ENCODE assay signal across 23 cellular contexts in the genomic region with DNA sequence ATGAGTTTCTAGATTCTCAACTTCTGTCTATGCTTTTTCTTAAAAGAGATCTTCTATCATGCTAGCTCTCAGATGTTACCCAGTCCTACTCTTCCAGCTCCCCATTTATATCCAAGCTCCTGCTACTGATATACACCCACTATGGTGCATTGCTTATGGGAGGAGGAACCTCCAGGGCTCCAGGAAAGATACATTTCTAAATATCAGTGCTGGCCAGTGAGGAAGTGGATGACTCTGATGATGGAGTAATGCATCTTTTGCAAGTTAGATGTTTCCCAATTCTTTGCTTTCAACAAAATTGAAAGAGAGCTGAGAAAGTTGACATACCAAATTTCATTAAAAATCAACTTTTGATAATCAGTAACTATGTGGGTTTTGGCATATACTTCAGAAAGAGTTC.
A peak's percentile ranks its signal among the peaks of the same experiment; 100 is the strongest.
DNase-seq lines count a peak whose midpoint lies in the region; ATAC-seq and TF ChIP-seq lines count a peak whose summit lies in the region.
"Had no signal": no experiment of that assay in that cellular context is flagged by ENCODE, and none has a peak within 500 bp of the region (broad histone marks: within the 10 kb centered on the region; RNA-seq: fewer than 3 reads in every experiment).

No MANE protein-coding gene starts in this region.

- peaks cover 26% of the 10 kb centered on the region for H3K4me1 Mint-ChIP-seq in CD14-positive monocyte
- peaks cover 0 to 18% (median 5%) of the 10 kb centered on the region in 7 donors for H3K4me1 Mint-ChIP-seq in naive thymus-derived CD4-positive, alpha-beta T cell
- H3K4me1 Mint-ChIP-seq: activated T-helper 17 cell treated with anti-CD3 and anti-CD28 coated beads, Interleukin-2, amount 50 U/mL, for 72 hours; T-helper 17 cell had no signal

- intact Hi-C loops in CD14-positive monocyte (cut with micrococcal nuclease) = loop anchor here in 1 of 2 donors (10.0 kb wide), 1 partner anchor 51 kb away; no protein-coding TSS in a partner anchor
- intact Hi-C loops in naive thymus-derived CD4-positive, alpha-beta T cell (cut with micrococcal nuclease) = no loop called here
- intact Hi-C loops in A673 (cut with micrococcal nuclease; ENCODE audit: unreplicated experiment) = no loop called here

- H3K27me3 Mint-ChIP-seq in CD14-positive monocyte (ENCODE audit: low read depth in 3 of 3) = no peaks in the 10 kb centered on the region
- no peaks in the 10 kb centered on the region for H3K27me3 Mint-ChIP-seq in naive thymus-derived CD4-positive, alpha-beta T cell
- H3K27me3 Mint-ChIP-seq: activated T-helper 17 cell treated with anti-CD3 and anti-CD28 coated beads, Interleukin-2, amount 50 U/mL, for 72 hours; CD4-positive, CD25-positive, alpha-beta regulatory T cell; T-helper 17 cell; type B pancreatic cell had no signal

- H3K9me3 Mint-ChIP-seq in CD14-positive monocyte = peaks cover 18 to 75% (median 55%) of the 10 kb centered on the region in 7 donors
- peaks cover 0 to 47% (median 16%) of the 10 kb centered on the region in 11 donors for H3K9me3 Mint-ChIP-seq in naive thymus-derived CD4-positive, alpha-beta T cell

- H3K27ac ChIP-seq in naive thymus-derived CD4-positive, alpha-beta T cell (ENCODE audit: low read depth, low read length) = no peak overlapping the region
- H3K27ac ChIP-seq in A673 (ENCODE audit: low read depth, low read length, poor library complexity, severe bottlenecking) = no peak overlapping the region
- H3K27ac ChIP-seq: ascending aorta, PC-9, right atrium auricular region, SJSA1, VCaP had no signal

- CTCF ChIA-PET in naive thymus-derived CD4-positive, alpha-beta T cell (lab: Charles Lee) = interaction anchor here (0.8 kb wide), 1 partner anchor 129 kb away, joined by 5 read pairs; no protein-coding TSS in a partner anchor
- CTCF ChIA-PET in A673 (lab: Charles Lee) = no interaction called here

- peaks cover 17 to 26% of the 10 kb centered on the region in 2 donors for H3K36me3 Mint-ChIP-seq in CD14-positive monocyte
- H3K36me3 Mint-ChIP-seq in naive thymus-derived CD4-positive, alpha-beta T cell = peaks cover 3 to 29% (median 11%) of the 10 kb centered on the region in 5 donors

- peak; percentile 66 for ATAC-seq in naive thymus-derived CD4-positive, alpha-beta T cell
- ATAC-seq in HG03521 (IDR thresholded peaks at IDR 0.05; ENCODE audit: unreplicated experiment) (no peak), HG03469 (IDR thresholded peaks at IDR 0.05; ENCODE audit: unreplicated experiment) (no peak)
- ATAC-seq: activated T-helper 17 cell treated with anti-CD3 and anti-CD28 coated beads, Interleukin-2, amount 50 U/mL, for 72 hours; T-helper 17 cell had no signal

- no peak overlapping the region for H3K4me3 ChIP-seq in naive thymus-derived CD4-positive, alpha-beta T cell (ENCODE audit: low read length)
- no peak overlapping the region for H3K4me3 ChIP-seq in A673 (ENCODE audit: low read depth, low read length, poor library complexity, severe bottlenecking)
- H3K4me3 ChIP-seq: ascending aorta, MG63, PC-9, right atrium auricular region, SJSA1 had no signal

- no peaks in the 10 kb centered on the region for H3K36me3 ChIP-seq in naive thymus-derived CD4-positive, alpha-beta T cell (ENCODE audit: control insufficient read depth in 2 of 3, insufficient read depth in 3 of 3, low read length in 3 of 3)
- no peaks in the 10 kb centered on the region for H3K36me3 ChIP-seq in A673 (ENCODE audit: insufficient read depth, low read length, poor library complexity, severe bottlenecking)
- H3K36me3 ChIP-seq: ascending aorta, MG63, right atrium auricular region, SJSA1 had no signal

- H3K27ac Mint-ChIP-seq in CD14-positive monocyte = peak overlapping the region; percentile 90 to 98 (median 96)
- H3K27ac Mint-ChIP-seq in naive thymus-derived CD4-positive, alpha-beta T cell = peak overlapping the region in 1 of 9 donors; percentile 82
- H3K27ac Mint-ChIP-seq: activated naive CD4-positive, alpha-beta T cell treated with anti-CD3 and anti-CD28 coated beads, Interleukin-2, amount 50 U/mL, for 72 hours; activated T-helper 17 cell treated with anti-CD3 and anti-CD28 coated beads, Interleukin-2, amount 50 U/mL, for 72 hours; CD4-positive, CD25-positive, alpha-beta regulatory T cell; immature natural killer cell; T-helper 17 cell had no signal

- no peaks in the 10 kb centered on the region for H3K27me3 ChIP-seq in naive thymus-derived CD4-positive, alpha-beta T cell (ENCODE audit: control insufficient read depth in 2 of 2, insufficient read depth in 2 of 2, low read length in 2 of 2)
- no peaks in the 10 kb centered on the region for H3K27me3 ChIP-seq in A673 (replicated peaks; ENCODE audit: insufficient read depth, low read depth, low read length, poor library complexity)
- H3K27me3 ChIP-seq: ascending aorta, MG63, right atrium auricular region, SJSA1 had no signal

- BruUV-seq in A673 (replicated peaks; lab: Mats Ljungman, UMichigan) = no TSS peak

- POLR2A ChIA-PET in naive thymus-derived CD4-positive, alpha-beta T cell (lab: Charles Lee) = interaction anchor here (0.5 to 0.7 kb wide), 2 partner anchors 14 to 75 kb away, joined by 3 to 4 read pairs; no protein-coding TSS in a partner anchor
- POLR2A ChIA-PET in A673 (lab: Charles Lee; ENCODE audit: low non-redundant PET) = no interaction called here

- H3K4me1 ChIP-seq in naive thymus-derived CD4-positive, alpha-beta T cell (ENCODE audit: control insufficient read depth in 2 of 2, insufficient read depth in 2 of 2, low read length in 2 of 2) = no peaks in the 10 kb centered on the region
- no peaks in the 10 kb centered on the region for H3K4me1 ChIP-seq in A673 (ENCODE audit: insufficient read depth, low read length, poor library complexity, severe bottlenecking)
- H3K4me1 ChIP-seq: ascending aorta, SJSA1 had no signal

- peaks cover 0 to 17% (median 4%) of the 10 kb centered on the region in 3 experiments for H3K9me3 ChIP-seq in naive thymus-derived CD4-positive, alpha-beta T cell (ENCODE audit: control insufficient read depth in 2 of 3, low read length in 3 of 3)
- peaks cover 32% of the 10 kb centered on the region for H3K9me3 ChIP-seq in A673 (ENCODE audit: low read depth, low read length, poor library complexity, severe bottlenecking)

- peak; percentile 57 for DNase-seq in CD14-positive monocyte (ENCODE audit: low spot score)
- DNase-seq in MV-4-11 (lab: John Stamatoyannopoulos, UW) = peak; percentile 71
- peak; percentile 42 for DNase-seq in amniotic epithelial cell (ENCODE audit: low read depth)
- no peak for DNase-seq in naive thymus-derived CD4-positive, alpha-beta T cell
- no peak for DNase-seq in A673 (ENCODE audit: low spot score)
- no peak for DNase-seq in HCEC 1CT
- DNase-seq: CD4-positive, CD25-positive, alpha-beta regulatory T cell; central memory CD4-positive, alpha-beta T cell; immature natural killer cell; MG63; NCI-H1694 treated with DMSO at 0.1 percent for 48 hours; NCI-H774; T-helper 17 cell had no signal

- TF ChIP-seq CTCF in CD14-positive monocyte (IDR thresholded peaks at IDR 0.05) (no peak), A673 (conservative IDR thresholded peaks at IDR 0.05; ENCODE audit: low read depth, low read length) (no peak)

- peak overlapping the region in 1 of 2 donors; percentile 23 for H3K4me3 Mint-ChIP-seq in CD14-positive monocyte
- H3K4me3 Mint-ChIP-seq in naive thymus-derived CD4-positive, alpha-beta T cell = no peak overlapping the region
- H3K4me3 Mint-ChIP-seq: activated T-helper 17 cell treated with anti-CD3 and anti-CD28 coated beads, Interleukin-2, amount 50 U/mL, for 72 hours; CD4-positive, CD25-positive, alpha-beta regulatory T cell; immature natural killer cell; T-helper 17 cell; type B pancreatic cell had no signal

Comparison
In these comparisons a context has a peak if more than half of its experiments do, and no peak if none do; other contexts are left out.
1. DNase-seq: peak in CD14-positive monocyte (single experiment), MV-4-11 (single experiment) and amniotic epithelial cell (single experiment); none in naive thymus-derived CD4-positive, alpha-beta T cell (0 of 9), A673 (single experiment) and HCEC 1CT (single experiment).